In the genomic region with DNA sequence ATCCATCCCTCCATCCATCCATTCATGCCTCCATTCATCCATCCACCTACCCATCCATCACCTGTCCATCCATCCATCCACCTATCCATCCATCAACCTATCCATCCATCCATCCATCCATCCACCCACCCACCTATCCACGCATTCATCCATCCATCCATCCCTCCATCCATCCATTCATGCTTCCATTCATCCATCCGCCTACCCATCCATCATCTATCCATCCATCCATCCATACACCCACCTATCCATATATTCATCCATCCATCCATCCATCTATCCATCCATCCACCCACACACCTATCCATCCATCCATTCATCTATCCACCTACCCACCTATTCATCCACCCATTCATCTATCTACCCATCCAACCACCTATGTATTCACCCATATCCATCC, we compare ENCODE assay signal across 19 cellular contexts. TPM values are rescaled to one million over a fixed set of nuclear protein-coding genes. Genes with fewer than 3 reads are reported as not detected.
DNase-seq lines count a peak whose midpoint lies in the region; ATAC-seq, FAIRE-seq and TF ChIP-seq lines count a peak whose summit lies in the region.
"Had no signal": no experiment of that assay in that cellular context is flagged by ENCODE, and none has a peak within 500 bp of the region (broad histone marks: within the 10 kb centered on the region; RNA-seq: fewer than 3 reads in every experiment).

No MANE protein-coding gene starts in this region.

- intact Hi-C loops in HepG2 (cut with micrococcal nuclease; ENCODE audit: unreplicated experiment): no loop called here
- intact Hi-C loops in right lobe of liver (cut with DNase I): no loop called here
- intact Hi-C loops in left ventricle myocardium superior (cut with micrococcal nuclease): no loop called here

- no peak overlapping the region for H3K4ac ChIP-seq in H1 (replicated peaks; ENCODE audit: insufficient read length, low read depth, low read length)

- H3K9me3 Mint-ChIP-seq in WTC11: peaks cover 11% of the 10 kb centered on the region
- H3K9me3 Mint-ChIP-seq: H9, IgD-negative memory B cell had no signal

- TF ChIP-seq RAD21 in HepG2 (CRISPR knock-in tag; IDR thresholded peaks at IDR 0.05) (no peak), H1 (IDR thresholded peaks at IDR 0.05 in 1 of 2, conservative IDR thresholded peaks at IDR 0.05 in 1 of 2; ENCODE audit: low read depth in 2 of 2, low read length in 2 of 2) (no peak)

- H3K4me3 Mint-ChIP-seq in WTC11: no peak overlapping the region
- H3K4me3 Mint-ChIP-seq: H9 had no signal

- no peak overlapping the region for H4K5ac ChIP-seq in H1 (ENCODE audit: insufficient read length, low read depth, low read length)

- H2AK5ac ChIP-seq in H1 (ENCODE audit: low read depth, low read length): no peak overlapping the region; the same call in 1 of the 2 replicates

- H3K56ac ChIP-seq in H1 (replicated peaks; ENCODE audit: insufficient read length, low read depth, low read length): peak overlapping the region; percentile 85

- POLR2A ChIA-PET in HepG2 (lab: Yijun Ruan, JAX): no interaction called here
- POLR2A ChIA-PET in HEK293 (lab: Yijun Ruan, JAX): no interaction called here
- POLR2A ChIA-PET in H1 (lab: Charles Lee; ENCODE audit: partially characterized antibody): no interaction called here
- POLR2A ChIA-PET in WTC11 (lab: Charles Lee): no interaction called here

- TF ChIP-seq EP300 in HepG2 (IDR thresholded peaks at IDR 0.05; ENCODE audit: low read depth in 2 of 2, low read length in 2 of 2): no peak
- no peak for TF ChIP-seq EP300 in HepG2 (CRISPR knock-in tag; IDR thresholded peaks at IDR 0.05; ENCODE audit: borderline replicate concordance)
- no peak for TF ChIP-seq EP300 in H1 (IDR thresholded peaks at IDR 0.05; ENCODE audit: borderline replicate concordance in 1 of 2, low read depth in 2 of 2, low read length in 2 of 2)

- no peak overlapping the region for H2BK20ac ChIP-seq in H1 (ENCODE audit: low read length)

- H3K4me2 ChIP-seq in HepG2 (ENCODE audit: low read depth, low read length) (no peak overlapping the region), H1 (ENCODE audit: insufficient read depth in 1 of 2, low read depth in 2 of 2, low read length in 2 of 2) (no peak overlapping the region)
- H3K4me2 ChIP-seq: KMS-11 had no signal

- in situ Hi-C loops in HepG2 (cut with HindIII; ENCODE audit: extremely low pct_ligation_motif_present, low pct_unique_long_range_greater_than_20kb): no loop called here

- H3K18ac ChIP-seq in H1 (ENCODE audit: extremely low read depth, low read length): no peak overlapping the region

- no peak overlapping the region for H3K27ac ChIP-seq in HepG2 (ENCODE audit: extremely low read length, insufficient read depth, low read length)
- no peak overlapping the region for H3K27ac ChIP-seq in right lobe of liver
- H3K27ac ChIP-seq in HEK293 (ENCODE audit: extremely low read depth, low read depth, low read length): no peak overlapping the region
- no peak overlapping the region for H3K27ac ChIP-seq in H1 (ENCODE audit: low read depth, low read length)
- H3K27ac ChIP-seq: KMS-11 had no signal

- H2BK5ac ChIP-seq in H1 (ENCODE audit: low read depth, low read length): no peak overlapping the region

- H3K4me1 ChIP-seq in HepG2 (ENCODE audit: insufficient read depth, low read length) (no peaks in the 10 kb centered on the region), right lobe of liver (no peaks in the 10 kb centered on the region), HEK293 (ENCODE audit: control insufficient read depth, insufficient read depth, low read length) (no peaks in the 10 kb centered on the region), H1 (replicated peaks in 1 of 4; ENCODE audit: control insufficient read depth in 3 of 4, insufficient read depth in 4 of 4, low read length in 3 of 4) (peaks cover 0 to 7% (median 0%) of the 10 kb centered on the region in 4 experiments; a peak in 4 of 7 replicates)

- H3K23ac ChIP-seq in H1 (ENCODE audit: insufficient read length): no peak overlapping the region

- H3K23me2 ChIP-seq in H1 (ENCODE audit: low read depth, low read length): peaks cover 13% of the 10 kb centered on the region; the same call in 1 of the 2 replicates

- H3K9ac ChIP-seq in HepG2 (ENCODE audit: insufficient read depth, low read depth, low read length): no peak overlapping the region
- H3K9ac ChIP-seq in H1 (replicated peaks in 1 of 4; ENCODE audit: extremely low read depth in 1 of 4, low read depth in 3 of 4, low read length in 3 of 4): no peak overlapping the region
- H3K9ac ChIP-seq: KMS-11 had no signal

- H3K4me1 Mint-ChIP-seq in WTC11: peaks cover 8% of the 10 kb centered on the region; the same call in 1 of the 2 replicates

- no peak overlapping the region for H3K14ac ChIP-seq in H1 (ENCODE audit: insufficient read length)

- CTCF ChIA-PET in HepG2 (lab: Yijun Ruan, JAX; ENCODE audit: low intra/inter-chr PET ratio, low total read pairs): no interaction called here
- CTCF ChIA-PET in HEK293 (lab: Yijun Ruan, JAX): no interaction called here
- CTCF ChIA-PET in H1 (lab: Charles Lee; ENCODE audit: partially characterized antibody): no interaction called here
- CTCF ChIA-PET in WTC11 (lab: Charles Lee): no interaction called here

- no peak overlapping the region for H4K8ac ChIP-seq in H1 (ENCODE audit: extremely low read depth, insufficient read depth, low read length)

- ATAC-seq in HepG2 (no peak), right lobe of liver (no peak), WTC11 (no peak), left ventricle myocardium superior (no peak)

- H3K79me2 ChIP-seq in HepG2 (ENCODE audit: insufficient read depth, low read length) (no peaks in the 10 kb centered on the region), H1 (ENCODE audit: control insufficient read depth in 1 of 2, insufficient read depth in 2 of 2, low read length in 2 of 2) (no peaks in the 10 kb centered on the region)

- no peaks in the 10 kb centered on the region for H3K36me3 Mint-ChIP-seq in WTC11

- H2BK12ac ChIP-seq in H1 (ENCODE audit: low read depth, low read length): 0 out of 2 replicates have a peak overlapping the region, but pooled peaks have one; percentile 9

- H3K27me3 ChIP-seq in HepG2 (ENCODE audit: control insufficient read depth in 1 of 2, insufficient read depth in 2 of 2, low read length in 2 of 2) (peaks cover 0 to 7% of the 10 kb centered on the region in 2 experiments; a peak in 2 of 5 replicates), right lobe of liver (no peaks in the 10 kb centered on the region), H1 (replicated peaks in 1 of 4; ENCODE audit: control insufficient read depth in 3 of 4, extremely low read depth in 1 of 4, insufficient read depth in 3 of 4, low read length in 3 of 4) (no peaks in the 10 kb centered on the region)

- H2BK120ac ChIP-seq in H1 (replicated peaks; ENCODE audit: low read depth, low read length): no peak overlapping the region

- H3K36me3 ChIP-seq in HepG2 (replicated peaks in 1 of 2; ENCODE audit: control insufficient read depth in 1 of 2, insufficient read depth in 2 of 2, low read length in 2 of 2) (no peaks in the 10 kb centered on the region), right lobe of liver (no peaks in the 10 kb centered on the region), HEK293 (ENCODE audit: control insufficient read depth in 2 of 2, insufficient read depth in 1 of 2, low read length in 2 of 2) (no peaks in the 10 kb centered on the region), H1 (ENCODE audit: control insufficient read depth in 2 of 4, insufficient read depth in 4 of 4, low read length in 3 of 4) (no peaks in the 10 kb centered on the region)

- H3K4me3 ChIP-seq in HepG2 (replicated peaks in 1 of 3; ENCODE audit: insufficient read depth in 1 of 3, low read depth in 2 of 3, low read length in 3 of 3): no peak overlapping the region
- no peak overlapping the region for H3K4me3 ChIP-seq in right lobe of liver
- H3K4me3 ChIP-seq in HEK293 (ENCODE audit: low read depth, low read length): no peak overlapping the region
- no peak overlapping the region for H3K4me3 ChIP-seq in H1 (ENCODE audit: extremely low read depth in 1 of 4, insufficient read depth in 2 of 4, low read depth in 3 of 4, low read length in 4 of 4)

- no peak for FAIRE-seq in HepG2 (lab: Jason Lieb, UNC)
- FAIRE-seq in H1 (lab: Jason Lieb, UNC): no peak
- FAIRE-seq: A204.1 had no signal

- H4K91ac ChIP-seq in H1 (replicated peaks; ENCODE audit: insufficient read length, low read length): no peak overlapping the region

- no peak overlapping the region for H3K27ac Mint-ChIP-seq in WTC11

- H3K27me3 Mint-ChIP-seq in WTC11 (ENCODE audit: low read depth): no peaks in the 10 kb centered on the region
- H3K27me3 Mint-ChIP-seq: IgD-negative memory B cell had no signal

- H4K20me1 ChIP-seq in HepG2 (ENCODE audit: insufficient read depth, low read length) (no peaks in the 10 kb centered on the region), H1 (replicated peaks in 1 of 2; ENCODE audit: control insufficient read depth in 1 of 2, insufficient read depth in 2 of 2, low read length in 2 of 2) (peaks cover 0 to 5% of the 10 kb centered on the region in 2 experiments)

- no peak for DNase-seq in HepG2 (ENCODE audit: low spot score)
- DNase-seq in right lobe of liver: no peak
- no peak for DNase-seq in H1 (ENCODE audit: low read depth in 1 of 2, low spot score in 2 of 2)
- DNase-seq in WTC11 (ENCODE audit: low spot score): no peak
- no peak for DNase-seq in left ventricle myocardium superior
- DNase-seq in dermis blood vessel endothelial cell: no peak
- DNase-seq: C1 segment of cervical spinal cord, Calu3, DMS79 treated with DMSO at 0.1 percent for 48 hours, H9, NCI-H2029, NCI-H446 treated with DMSO at 0.1 percent for 48 hours, NCI-H526 treated with DMSO at 0.1 percent for 48 hours, Right ventricle myocardium superior had no signal

- TF ChIP-seq CTCF in HepG2 (CRISPR knock-in tag; IDR thresholded peaks at IDR 0.05) (no peak), right lobe of liver (IDR thresholded peaks at IDR 0.05) (no peak), HEK293 (tag by site-specific recombination; IDR thresholded peaks at IDR 0.05) (no peak), H1 (IDR thresholded peaks at IDR 0.05; ENCODE audit: control extremely low read depth in 1 of 3, insufficient read depth in 1 of 3, low read depth in 1 of 3, low read length in 3 of 3) (no peak), WTC11 (IDR thresholded peaks at IDR 0.05) (no peak)

- H3K9me3 ChIP-seq in HepG2 (ENCODE audit: low read length) (no peaks in the 10 kb centered on the region), right lobe of liver (no peaks in the 10 kb centered on the region), HEK293 (ENCODE audit: control insufficient read depth, insufficient read depth, low read depth, low read length) (no peaks in the 10 kb centered on the region), H1 (ENCODE audit: insufficient read depth in 2 of 2, low read depth in 1 of 2, low read length in 1 of 2) (no peaks in the 10 kb centered on the region)

- no peak for TF ChIP-seq POLR2A in HepG2 (IDR thresholded peaks at IDR 0.05; ENCODE audit: insufficient read depth in 1 of 2, low read depth in 2 of 2, low read length in 2 of 2)
- no peak for TF ChIP-seq POLR2A in right lobe of liver (IDR thresholded peaks at IDR 0.05)
- TF ChIP-seq POLR2A in H1 (IDR thresholded peaks at IDR 0.05; ENCODE audit: control extremely low read depth in 1 of 2, low read depth in 2 of 2, low read length in 2 of 2): no peak

- no peak overlapping the region for H2AFZ ChIP-seq in HepG2 (ENCODE audit: low read length)
- no peak overlapping the region for H2AFZ ChIP-seq in H1 (ENCODE audit: low read length)

- 2% methylated on average over 2 of the region's 2 CpGs for WGBS in HepG2 (ENCODE audit: low lambda C conversion rate)
- WGBS in right lobe of liver (ENCODE audit: insufficient coverage, low coverage, low lambda C conversion rate, missing lambda C conversion rate): 39% methylated on average over 2 of the region's 2 CpGs
- 93 to 100% methylated on average over 2 of the region's 2 CpGs for WGBS in H1 (ENCODE audit: extremely low coverage in 1 of 2, insufficient coverage in 1 of 2, insufficient read length in 1 of 2, insufficient replicate concordance in 2 of 2, low coverage in 1 of 2, low lambda C conversion rate in 2 of 2, missing lambda C conversion rate in 1 of 2), 2 experiments

- no TSS peak for BruUV-seq in HepG2 (replicated peaks; lab: Mats Ljungman, UMichigan)

- H2BK15ac ChIP-seq in H1 (ENCODE audit: low read length): no peak overlapping the region

- no peaks in the 10 kb centered on the region for H3K79me1 ChIP-seq in H1 (ENCODE audit: low read depth, low read length)

RNA-seq across cellular contexts. Expression of a gene that starts 13.8 kb away (rescaled TPM):
- total RNA-seq in HepG2 (2016; rRNA removed; fragmentation: Illumina TruSeq; extraction: Trizol) (not detected in 2 replicates), right lobe of liver (10 to 100 TPM in 2 of 6 experiments, 1 to 10 TPM in 4; 3.7 to 10.8 (median 7.9) TPM), WTC11 (2021) (0.41 to 0.94 TPM (median 0.69 TPM) in 3 replicates), left ventricle myocardium superior (3.5 TPM), dermis blood vessel endothelial cell (0.34 and 0.51 TPM in 2 replicates)
- not detected in 2 replicates for total RNA-seq in HepG2 (2016; cell fraction: cytosol; rRNA removed; fragmentation: Illumina TruSeq; extraction: Trizol; ENCODE audit: low read depth)
- total RNA-seq in HepG2 (2016; cell fraction: insoluble cytoplasmic fraction; rRNA removed; fragmentation: Illumina TruSeq; extraction: Trizol): not detected in 2 replicates
- total RNA-seq in HepG2 (2016; cell fraction: membrane; rRNA removed; fragmentation: Illumina TruSeq; extraction: Trizol): not detected in 2 replicates
- not detected in 2 replicates for total RNA-seq in HepG2 (2016; cell fraction: nucleus; rRNA removed; fragmentation: Illumina TruSeq; extraction: Trizol)
- polyA plus RNA-seq in HepG2 (2011; rRNA removed) (not detected in 2 replicates), H1 (2011; rRNA removed) (0.80 and 1.5 TPM in 2 replicates)
- polyA plus RNA-seq in HepG2 (2011; cell fraction: cytosol; rRNA removed): not detected in 2 replicates
- 0.02 TPM in 1 of 2 replicates, not detected in the other for polyA plus RNA-seq in HepG2 (2011; cell fraction: nucleus; rRNA removed)
- polyA plus RNA-seq in HepG2 (2012): not detected in 2 replicates
- polyA plus RNA-seq in HepG2 (2016; cell fraction: cytosol; fragmentation: Illumina TruSeq; extraction: Trizol; ENCODE audit: low read depth): not detected in 2 replicates
- polyA plus RNA-seq in HepG2 (2016; cell fraction: insoluble cytoplasmic fraction; fragmentation: Illumina TruSeq; extraction: Trizol; ENCODE audit: low read depth): not detected in 2 replicates
- not detected in 2 replicates for polyA plus RNA-seq in HepG2 (2016; cell fraction: membrane; fragmentation: Illumina TruSeq; extraction: Trizol; ENCODE audit: low read depth)
- not detected in 2 replicates for polyA plus RNA-seq in HepG2 (2016; cell fraction: nucleus; fragmentation: Illumina TruSeq; extraction: Trizol; ENCODE audit: insufficient read depth, low read depth)
- not detected in 2 replicates for polyA minus RNA-seq in HepG2 (2011; rRNA and poly(A)+ RNA removed; ENCODE audit: low replicate concordance)
- not detected in 2 replicates for polyA minus RNA-seq in HepG2 (2011; cell fraction: cytosol; rRNA and poly(A)+ RNA removed)
- polyA minus RNA-seq in HepG2 (2011; cell fraction: nucleus; rRNA and poly(A)+ RNA removed): not detected in 2 replicates
- 0.37 and 0.50 TPM in 2 replicates for total RNA-seq in H1 (2021; fragmentation: NEBNext Ultra II Directional; extraction: Animal tissue kit (Norgen Biotek cat#: 25700))
- 1.7 TPM for polyA plus RNA-seq in H1 (2011; cell fraction: cytosol; rRNA removed)
- polyA plus RNA-seq in H1 (2011; cell fraction: nucleus; rRNA removed): 3.1 TPM
- polyA plus RNA-seq in H1 (2012, experiment 1 of 2): 0.17 to 0.80 TPM (median 0.41 TPM) in 4 replicates
- polyA plus RNA-seq in H1 (2012, experiment 2 of 2): 0.45 TPM
- 0.95 TPM for polyA plus RNA-seq in H1 (2013, experiment 1 of 2)
- polyA plus RNA-seq in H1 (2013, experiment 2 of 2): 0.42 TPM
- polyA minus RNA-seq in H1 (2011; rRNA and poly(A)+ RNA removed): 0.60 and 0.93 TPM in 2 replicates
- 0.81 TPM for polyA minus RNA-seq in H1 (2011; cell fraction: cytosol; rRNA and poly(A)+ RNA removed)
- polyA minus RNA-seq in H1 (2011; cell fraction: nucleus; rRNA and poly(A)+ RNA removed): 1.5 TPM
- total RNA-seq: Calu3, SK-MEL-5 had no signal
